ENCODE assay signal across 1 cellular context in genomic region chr3:112086018-112086854, GRCh38.
A peak's percentile ranks its signal among the peaks of the same experiment; 100 is the strongest.
TF ChIP-seq lines count a peak whose summit lies in the region.

TSS of gene C3orf52 (plus strand) at chr3:112086389. CDS start at chr3:112086408, 19 bp downstream.

TF ChIP-seq in HepG2, 621 proteins besides CTCF, POLR2A, EP300 and RAD21 (continued from another document and continues in another):
- TF ChIP-seq LRRFIP1 (CRISPR knock-in tag; conservative IDR thresholded peaks at IDR 0.05) (no peak), FOXO4 (CRISPR knock-in tag; conservative IDR thresholded peaks at IDR 0.05) (0 out of 2 replicates have a peak, but pooled peaks have one; percentile 23), HBP1 (CRISPR knock-in tag; IDR thresholded peaks at IDR 0.05; ENCODE audit: low read depth) (no peak), SMAD1 (CRISPR knock-in tag; IDR thresholded peaks at IDR 0.05; ENCODE audit: borderline replicate concordance, low read depth) (no peak), DBP (CRISPR knock-in tag; IDR thresholded peaks at IDR 0.05; ENCODE audit: not compliant biosample characterization) (no peak), SRSF1 (optimal IDR thresholded peaks at IDR 0.05; ENCODE audit: low read depth, low read length) (no peak), U2AF1 (optimal IDR thresholded peaks at IDR 0.05; ENCODE audit: low read depth, low read length) (no peak), SETDB1 (CRISPR knock-in tag; IDR thresholded peaks at IDR 0.05; ENCODE audit: borderline replicate concordance) (no peak), FOXO1 (CRISPR knock-in tag; IDR thresholded peaks at IDR 0.05) (no peak), ZNF414 (CRISPR knock-in tag; IDR thresholded peaks at IDR 0.05) (no peak), TFAP4 (IDR thresholded peaks at IDR 0.05; ENCODE audit: borderline replicate concordance, low read depth) (no peak), SRSF9 (IDR thresholded peaks at IDR 0.05; ENCODE audit: borderline replicate concordance, insufficient read depth, low read depth, low read length, poor library complexity, severe bottlenecking) (no peak), ZBTB3 (CRISPR knock-in tag; IDR thresholded peaks at IDR 0.05; ENCODE audit: borderline replicate concordance, low read depth) (0 out of 2 replicates have a peak, but pooled peaks have one; percentile 47), HNF4G (IDR thresholded peaks at IDR 0.05; ENCODE audit: borderline replicate concordance, low read depth, low read length) (no peak), HNF4G (CRISPR knock-in tag; IDR thresholded peaks at IDR 0.05; ENCODE audit: borderline replicate concordance, low read depth) (no peak), KLF6 (CRISPR knock-in tag; IDR thresholded peaks at IDR 0.05) (no peak), NFKB2 (CRISPR knock-in tag; IDR thresholded peaks at IDR 0.05; ENCODE audit: borderline replicate concordance) (peak; percentile 90), ARNT2 (CRISPR knock-in tag; IDR thresholded peaks at IDR 0.05; ENCODE audit: low read depth) (peak; percentile 78; the same call in 1 of the 2 replicates), REST (IDR thresholded peaks at IDR 0.05; ENCODE audit: borderline replicate concordance in 1 of 2, low read depth in 1 of 2, low read length in 2 of 2) (no peak), ZNF235 (CRISPR knock-in tag; IDR thresholded peaks at IDR 0.05; ENCODE audit: borderline replicate concordance) (no peak), CENPT (CRISPR knock-in tag; IDR thresholded peaks at IDR 0.05; ENCODE audit: low read depth) (0 out of 2 replicates have a peak, but pooled peaks have one; percentile 49), ZNF674 (CRISPR knock-in tag; IDR thresholded peaks at IDR 0.05; ENCODE audit: low read depth) (no peak), ZSCAN21 (CRISPR knock-in tag; IDR thresholded peaks at IDR 0.05; ENCODE audit: borderline replicate concordance) (peak; percentile 63; the same call in 1 of the 2 replicates), PHF21A (CRISPR knock-in tag; IDR thresholded peaks at IDR 0.05) (no peak), THAP9 (CRISPR knock-in tag; IDR thresholded peaks at IDR 0.05; ENCODE audit: borderline replicate concordance) (peak; percentile 52; the same call in 1 of the 2 replicates), ZSCAN29 (CRISPR knock-in tag; conservative IDR thresholded peaks at IDR 0.05) (0 out of 2 replicates have a peak, but pooled peaks have one; percentile 38), ZFP62 (CRISPR knock-in tag; IDR thresholded peaks at IDR 0.05) (no peak), PAWR (CRISPR knock-in tag; IDR thresholded peaks at IDR 0.05; ENCODE audit: borderline replicate concordance) (no peak), ZNF775 (CRISPR knock-in tag; IDR thresholded peaks at IDR 0.05; ENCODE audit: borderline replicate concordance) (no peak), ZNF75D (CRISPR knock-in tag; IDR thresholded peaks at IDR 0.05; ENCODE audit: borderline replicate concordance) (no peak), ZC3H4 (CRISPR knock-in tag; IDR thresholded peaks at IDR 0.05; ENCODE audit: borderline replicate concordance) (no peak), ZNF484 (CRISPR knock-in tag; IDR thresholded peaks at IDR 0.05; ENCODE audit: borderline replicate concordance, low read depth) (no peak), ZSCAN12 (CRISPR knock-in tag; IDR thresholded peaks at IDR 0.05) (no peak; the same call in 1 of the 2 replicates), ZNF724P (CRISPR knock-in tag; IDR thresholded peaks at IDR 0.05; ENCODE audit: borderline replicate concordance) (peak; percentile 85; the same call in 1 of the 2 replicates), MXI1 (IDR thresholded peaks at IDR 0.05; ENCODE audit: borderline replicate concordance, low read depth, low read length) (peak; percentile 43; the same call in 1 of the 3 replicates), ZNF121 (CRISPR knock-in tag; IDR thresholded peaks at IDR 0.05) (0 out of 2 replicates have a peak, but pooled peaks have one; percentile 38), ZNF564 (CRISPR knock-in tag; IDR thresholded peaks at IDR 0.05) (peak; percentile 84), GRHL1 (CRISPR knock-in tag; conservative IDR thresholded peaks at IDR 0.05) (no peak), ADNP (CRISPR knock-in tag; IDR thresholded peaks at IDR 0.05) (no peak), ZNF589 (CRISPR knock-in tag; conservative IDR thresholded peaks at IDR 0.05) (no peak), AHR (CRISPR knock-in tag; IDR thresholded peaks at IDR 0.05) (peak; percentile 87; the same call in 1 of the 2 replicates), ZBTB34 (CRISPR knock-in tag; IDR thresholded peaks at IDR 0.05) (peak; percentile 61; the same call in 1 of the 2 replicates), ZSCAN9 (CRISPR knock-in tag; IDR thresholded peaks at IDR 0.05; ENCODE audit: borderline replicate concordance) (no peak), ZNF768 (CRISPR knock-in tag; IDR thresholded peaks at IDR 0.05) (no peak)
